ENCODE assay signal across 1 cellular context in genomic region chr12:116916122-116916521, GRCh38.
TF ChIP-seq lines count a peak whose summit lies in the region.

No MANE protein-coding gene starts in this region.

TF ChIP-seq in HEK293, 187 proteins besides CTCF, POLR2A, EP300 and RAD21 (continued from another document):
- TF ChIP-seq, protein P1, sequence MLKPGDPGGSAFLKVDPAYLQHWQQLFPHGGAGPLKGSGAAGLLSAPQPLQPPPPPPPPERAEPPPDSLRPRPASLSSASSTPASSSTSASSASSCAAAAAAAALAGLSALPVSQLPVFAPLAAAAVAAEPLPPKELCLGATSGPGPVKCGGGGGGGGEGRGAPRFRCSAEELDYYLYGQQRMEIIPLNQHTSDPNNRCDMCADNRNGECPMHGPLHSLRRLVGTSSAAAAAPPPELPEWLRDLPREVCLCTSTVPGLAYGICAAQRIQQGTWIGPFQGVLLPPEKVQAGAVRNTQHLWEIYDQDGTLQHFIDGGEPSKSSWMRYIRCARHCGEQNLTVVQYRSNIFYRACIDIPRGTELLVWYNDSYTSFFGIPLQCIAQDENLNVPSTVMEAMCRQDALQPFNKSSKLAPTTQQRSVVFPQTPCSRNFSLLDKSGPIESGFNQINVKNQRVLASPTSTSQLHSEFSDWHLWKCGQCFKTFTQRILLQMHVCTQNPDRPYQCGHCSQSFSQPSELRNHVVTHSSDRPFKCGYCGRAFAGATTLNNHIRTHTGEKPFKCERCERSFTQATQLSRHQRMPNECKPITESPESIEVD (tag by site-specific recombination; IDR thresholded peaks at IDR 0.05): peak; percentile 66
- TF ChIP-seq IKZF3 (tag by site-specific recombination; IDR thresholded peaks at IDR 0.05): 0 out of 2 replicates have a peak, but pooled peaks have one; percentile 37
